Comparison of ENCODE assay signal across 9 cellular contexts in genomic region chr11:75768909-75769771, GRCh38. TPM values are rescaled to one million over a fixed set of nuclear protein-coding genes. Genes with fewer than 3 reads are reported as not detected.
DNase-seq lines count a peak whose midpoint lies in the region; ATAC-seq and TF ChIP-seq lines count a peak whose summit lies in the region.
"Had no signal": no experiment of that assay in that cellular context is flagged by ENCODE, and none has a peak within 500 bp of the region (broad histone marks: within the 10 kb centered on the region; RNA-seq: fewer than 3 reads in every experiment).

No MANE protein-coding gene starts in this region.

- no peak for DNase-seq in CD8-positive, alpha-beta memory T cell
- DNase-seq in NB4 (ENCODE audit: low read depth) (no peak), natural killer cell (no peak), NCI-H2227 (lab: John Stamatoyannopoulos, UW; ENCODE audit: unreplicated experiment) (no peak), NCI-H2107 (lab: John Stamatoyannopoulos, UW) (no peak), NCI-H345 (lab: John Stamatoyannopoulos, UW) (no peak)
- no peak for DNase-seq in effector memory CD8-positive, alpha-beta T cell

- H3K4me3 Mint-ChIP-seq in CD8-positive, alpha-beta memory T cell: peak overlapping the region in 6 of 7 donors; percentile 42 to 73 (median 62)
- peak overlapping the region; percentile 83 to 87 for H3K4me3 Mint-ChIP-seq in effector memory CD8-positive, alpha-beta T cell
- peak overlapping the region; percentile 40 for H3K4me3 Mint-ChIP-seq in natural killer cell

- no peaks in the 10 kb centered on the region for H3K36me3 Mint-ChIP-seq in CD8-positive, alpha-beta memory T cell
- peaks cover 11% of the 10 kb centered on the region for H3K36me3 Mint-ChIP-seq in effector memory CD8-positive, alpha-beta T cell (ENCODE audit: insufficient read depth)
- H3K36me3 Mint-ChIP-seq in natural killer cell: no peaks in the 10 kb centered on the region

- ATAC-seq in effector memory CD8-positive, alpha-beta T cell (replicated peaks): no peak
- ATAC-seq in natural killer cell: no peak
- ATAC-seq in HG02571 (IDR thresholded peaks at IDR 0.05; ENCODE audit: unreplicated experiment): no peak

- TF ChIP-seq CTCF in NB4 (IDR thresholded peaks at IDR 0.05; ENCODE audit: low read depth, low read length): no peak
- TF ChIP-seq CTCF in natural killer cell (IDR thresholded peaks at IDR 0.05): no peak

- peak overlapping the region in 1 of 8 donors; percentile 19 for H3K27ac Mint-ChIP-seq in CD8-positive, alpha-beta memory T cell
- no peak overlapping the region for H3K27ac Mint-ChIP-seq in effector memory CD8-positive, alpha-beta T cell
- peak overlapping the region; percentile 24 to 91 for H3K27ac Mint-ChIP-seq in natural killer cell

- CTCF ChIA-PET in CD8-positive, alpha-beta memory T cell (lab: Charles Lee): no interaction called here

- peak overlapping the region; percentile 54 for H3K4me3 ChIP-seq in CD8-positive, alpha-beta memory T cell (ENCODE audit: low read length)
- peak overlapping the region; percentile 46 for H3K4me3 ChIP-seq in NB4 (ENCODE audit: low read depth, low read length)
- H3K4me3 ChIP-seq: lung had no signal

- no peaks in the 10 kb centered on the region for H3K27me3 ChIP-seq in CD8-positive, alpha-beta memory T cell (ENCODE audit: insufficient read depth, low read length, poor library complexity, severe bottlenecking)

- POLR2A ChIA-PET in CD8-positive, alpha-beta memory T cell (lab: Charles Lee): interaction anchor here (0.6 kb wide), 1 partner anchor 11 kb away, joined by 4 read pairs; no protein-coding TSS in a partner anchor

- H3K4me1 ChIP-seq in CD8-positive, alpha-beta memory T cell (ENCODE audit: insufficient read depth, low read length): peaks cover 19% of the 10 kb centered on the region

- H3K27me3 Mint-ChIP-seq in CD8-positive, alpha-beta memory T cell: peaks cover 19 to 21% of the 10 kb centered on the region in 2 donors
- H3K27me3 Mint-ChIP-seq in effector memory CD8-positive, alpha-beta T cell: peaks cover 7 to 52% of the 10 kb centered on the region in 2 donors
- H3K27me3 Mint-ChIP-seq in natural killer cell (ENCODE audit: low read depth in 2 of 2): peaks cover 36 to 39% of the 10 kb centered on the region in 2 donors

- intact Hi-C loops in natural killer cell (cut with micrococcal nuclease): no loop called here

- H3K9me3 Mint-ChIP-seq in CD8-positive, alpha-beta memory T cell: no peaks in the 10 kb centered on the region
- H3K9me3 Mint-ChIP-seq in effector memory CD8-positive, alpha-beta T cell: no peaks in the 10 kb centered on the region
- no peaks in the 10 kb centered on the region for H3K9me3 Mint-ChIP-seq in natural killer cell

- no peaks in the 10 kb centered on the region for H3K36me3 ChIP-seq in CD8-positive, alpha-beta memory T cell (ENCODE audit: insufficient read depth, low read length)

- no peak overlapping the region for H3K27ac ChIP-seq in CD8-positive, alpha-beta memory T cell (ENCODE audit: low read depth, low read length)

- H3K9me3 ChIP-seq in CD8-positive, alpha-beta memory T cell (ENCODE audit: low read length): no peaks in the 10 kb centered on the region

- peaks cover 5 to 15% (median 11%) of the 10 kb centered on the region in 3 donors for H3K4me1 Mint-ChIP-seq in CD8-positive, alpha-beta memory T cell
- H3K4me1 Mint-ChIP-seq in effector memory CD8-positive, alpha-beta T cell (ENCODE audit: low read depth in 2 of 2): peaks cover 12 to 15% of the 10 kb centered on the region in 2 donors
- H3K4me1 Mint-ChIP-seq in natural killer cell: peaks cover 16 to 19% of the 10 kb centered on the region in 2 donors

- TF ChIP-seq POLR2A in NB4 (IDR thresholded peaks at IDR 0.05; ENCODE audit: extremely low read depth, insufficient read length): no peak

RNA-seq across cellular contexts. Expression of gene DGAT2, which starts 0.6 kb away (rescaled TPM):
- total RNA-seq in CD8-positive, alpha-beta memory T cell: 1 to 10 TPM; 5.5 to 5.6 TPM
- not detected for polyA plus RNA-seq in CD8-positive, alpha-beta memory T cell
- 1 to 10 TPM in 1 of 3 donors, under 1 TPM in 2; 0.24 to 2.8 (median 0.75) TPM for total RNA-seq in natural killer cell

RNA-seq across cellular contexts. Expression of gene UVRAG, which starts 45.9 kb away (rescaled TPM):
- 10 to 100 TPM; 18.0 to 20.9 TPM for total RNA-seq in CD8-positive, alpha-beta memory T cell
- 17.1 TPM for polyA plus RNA-seq in CD8-positive, alpha-beta memory T cell
- 10 to 100 TPM; 39.9 to 52.5 (median 41.4) TPM for total RNA-seq in natural killer cell

RNA-seq across cellular contexts. Expression of gene MOGAT2, which starts 51.5 kb away (rescaled TPM):
- total RNA-seq in CD8-positive, alpha-beta memory T cell: not detected
- not detected for polyA plus RNA-seq in CD8-positive, alpha-beta memory T cell
- not detected for total RNA-seq in natural killer cell

Comparison
In these comparisons a context has a peak if more than half of its experiments do, and no peak if none do; other contexts are left out.
1. H3K27ac Mint-ChIP-seq: peak in natural killer cell (2 of 2); none in effector memory CD8-positive, alpha-beta T cell (0 of 2).
2. Peak in every context shown above with its lines, with median percentiles within 50 percentile points of each other: H3K4me3 Mint-ChIP-seq.